In genomic region chr4:120714581-120714980, GRCh38 we compare ENCODE assay signal across 26 cellular contexts.
"Had no signal": no experiment of that assay in that cellular context is flagged by ENCODE, and none has a peak within 500 bp of the region (broad histone marks: within the 10 kb centered on the region; RNA-seq: fewer than 3 reads in every experiment).

No MANE protein-coding gene starts in this region.

- H3K9me3 ChIP-seq: esophagus squamous epithelium, heart right ventricle, spleen, tibial nerve had no signal

- H3K27ac ChIP-seq: epithelial cell of prostate, esophagus squamous epithelium, heart right ventricle, spleen, tibial nerve had no signal

- H3K4me1 Mint-ChIP-seq: activated CD4-positive, alpha-beta T cell treated with anti-CD3 and anti-CD28 coated beads, Interleukin-2, amount 10 ng/mL, durations not matched to agents 24 days and 14 days; activated naive CD4-positive, alpha-beta T cell treated with anti-CD3 and anti-CD28 coated beads, Interleukin-2, amount 10 ng/mL, durations not matched to agents 7 days and 5 days; natural killer cell had no signal

- H3K4me3 ChIP-seq: esophagus squamous epithelium, heart right ventricle, spleen, tibial nerve had no signal

- ATAC-seq: heart right ventricle, left ventricle myocardium superior, natural killer cell, right cardiac atrium had no signal

- H3K27me3 ChIP-seq: esophagus squamous epithelium, heart right ventricle, spleen, tibial nerve had no signal

- H3K36me3 Mint-ChIP-seq: activated CD4-positive, alpha-beta memory T cell treated with anti-CD3 and anti-CD28 coated beads for 36 hours; activated naive CD4-positive, alpha-beta T cell treated with anti-CD3 and anti-CD28 coated beads, Interleukin-2, amount 10 ng/mL, durations not matched to agents 7 days and 5 days; natural killer cell had no signal

- FAIRE-seq: colon, endometrium, islet of Langerhans had no signal

- DNase-seq: activated CD4-positive, alpha-beta memory T cell treated with anti-CD3 and anti-CD28 coated beads for 36 hours; activated CD4-positive, alpha-beta T cell treated with anti-CD3 and anti-CD28 coated beads, Interleukin-2, amount 10 ng/mL, durations not matched to agents 24 days and 14 days; activated CD4-positive, CD25-positive, alpha-beta regulatory T cell treated with anti-CD3 and anti-CD28 coated beads, Interleukin-2, amount 50 U/mL, for 72 hours; activated CD8-positive, alpha-beta memory T cell treated with anti-CD3 and anti-CD28 coated beads, Interleukin-2, amount 50 U/mL, for 4 hours; activated effector memory CD4-positive, alpha-beta T cell treated with anti-CD3 and anti-CD28 coated beads, Interleukin-2, amount 50 U/mL, for 16 hours; activated naive CD4-positive, alpha-beta T cell treated with anti-CD3 and anti-CD28 coated beads, Interleukin-2, amount 10 ng/mL, durations not matched to agents 7 days and 5 days; activated T-cell treated with anti-CD3 and anti-CD28 coated beads, Interleukin-2, amount 50 U/mL, for 1 hour; amygdala; dermis blood vessel endothelial cell; effector CD4-positive, alpha-beta T cell; esophagus squamous epithelium; foreskin melanocyte; heart right ventricle; left ventricle myocardium superior; natural killer cell; posterior cingulate gyrus; right cardiac atrium; spleen; stimulated activated naive CD4-positive, alpha-beta T cell treated with Interleukin-2 at 50 U/mL for 16 hours; T-helper 2 cell had no signal

- H3K27ac Mint-ChIP-seq: activated CD4-positive, alpha-beta memory T cell treated with anti-CD3 and anti-CD28 coated beads for 36 hours; activated CD4-positive, alpha-beta T cell treated with anti-CD3 and anti-CD28 coated beads, Interleukin-2, amount 10 ng/mL, durations not matched to agents 24 days and 14 days; activated naive CD4-positive, alpha-beta T cell treated with anti-CD3 and anti-CD28 coated beads, Interleukin-2, amount 10 ng/mL, durations not matched to agents 7 days and 5 days; activated T-helper 1 cell treated with anti-CD3 and anti-CD28 coated beads, Interleukin-12 subunit alpha, Interleukin-12 subunit beta, Interleukin-2, Interleukin-4 antibody, amounts not matched to agents 30 ng/mL and 10 ng/mL and 1 ng/mL, durations not matched to agents 14 hours and 24 hours and 36 hours; natural killer cell had no signal

- H3K36me3 ChIP-seq: esophagus squamous epithelium, heart right ventricle, spleen had no signal

- H3K4me3 Mint-ChIP-seq: activated CD4-positive, alpha-beta memory T cell treated with anti-CD3 and anti-CD28 coated beads for 36 hours; activated CD4-positive, alpha-beta T cell treated with anti-CD3 and anti-CD28 coated beads, Interleukin-2, amount 10 ng/mL, durations not matched to agents 24 days and 14 days; activated naive CD4-positive, alpha-beta T cell treated with anti-CD3 and anti-CD28 coated beads, Interleukin-2, amount 10 ng/mL, durations not matched to agents 7 days and 5 days; activated T-helper 1 cell treated with anti-CD3 and anti-CD28 coated beads, Interleukin-12 subunit alpha, Interleukin-12 subunit beta, Interleukin-2, Interleukin-4 antibody, amounts not matched to agents 30 ng/mL and 10 ng/mL and 1 ng/mL, durations not matched to agents 14 hours and 24 hours and 36 hours; natural killer cell had no signal

- H3K4me1 ChIP-seq: esophagus squamous epithelium, spleen, tibial nerve had no signal

- H3K9me3 Mint-ChIP-seq: activated CD4-positive, alpha-beta memory T cell treated with anti-CD3 and anti-CD28 coated beads for 36 hours; activated CD4-positive, alpha-beta T cell treated with anti-CD3 and anti-CD28 coated beads, Interleukin-2, amount 10 ng/mL, durations not matched to agents 24 days and 14 days; activated naive CD4-positive, alpha-beta T cell treated with anti-CD3 and anti-CD28 coated beads, Interleukin-2, amount 10 ng/mL, durations not matched to agents 7 days and 5 days; activated T-helper 1 cell treated with anti-CD3 and anti-CD28 coated beads, Interleukin-12 subunit alpha, Interleukin-12 subunit beta, Interleukin-2, Interleukin-4 antibody, amounts not matched to agents 30 ng/mL and 10 ng/mL and 1 ng/mL, durations not matched to agents 14 hours and 24 hours and 36 hours had no signal
